ENCODE assay signal across 32 cellular contexts in genomic region chr2:231794383-231794782, GRCh38.
"Had no signal": no experiment of that assay in that cellular context is flagged by ENCODE, and none has a peak within 500 bp of the region (broad histone marks: within the 10 kb centered on the region; RNA-seq: fewer than 3 reads in every experiment).

No MANE protein-coding gene starts in this region.

- H3K27me3 ChIP-seq: MG63 had no signal

- ATAC-seq: activated naive CD8-positive, alpha-beta T cell treated with anti-CD3 and anti-CD28 coated beads, Interleukin-2, amount 50 U/mL, for 24 hours; activated T-cell treated with anti-CD3 and anti-CD28 coated beads, Interleukin-2, amount 50 U/mL, for 4 hours; PC-3 had no signal

- H3K4me3 ChIP-seq: MG63 had no signal

- DNase-seq: activated B cell treated with CpG ODN at 0.5 μM for 24 hours; activated CD4-positive, alpha-beta memory T cell treated with anti-CD3 and anti-CD28 coated beads for 36 hours; activated CD4-positive, alpha-beta T cell treated with anti-CD3 and anti-CD28 coated beads for 4 hours; activated CD4-positive, alpha-beta T cell treated with anti-CD3 and anti-CD28 coated beads, Interleukin-2, amount 50 U/mL, for 1 hour; activated CD4-positive, CD25-positive, alpha-beta regulatory T cell treated with anti-CD3 and anti-CD28 coated beads, Interleukin-2, amount 50 U/mL, for 72 hours; activated CD8-positive, alpha-beta memory T cell treated with anti-CD3 and anti-CD28 coated beads, Interleukin-2, amount 50 U/mL, for 4 hours; activated effector memory CD4-positive, alpha-beta T cell treated with Interleukin-2 at 50 U/mL for 16 hours; activated naive CD4-positive, alpha-beta T cell treated with anti-CD3 and anti-CD28 coated beads, Interleukin-2, amount 10 ng/mL, durations not matched to agents 7 days and 5 days; activated naive CD8-positive, alpha-beta T cell treated with anti-CD3 and anti-CD28 coated beads, Interleukin-2, amount 50 U/mL, for 24 hours; activated T-cell treated with anti-CD3 and anti-CD28 coated beads for 4 hours; activated T-cell treated with anti-CD3 and anti-CD28 coated beads, Interleukin-2, amount 50 U/mL, for 4 hours; central memory CD4-positive, alpha-beta T cell; Kasumi-1; KG1; MG63; MV-4-11; NCI-H1092; NCI-H1436 treated with DMSO at 0.1 percent for 48 hours; NCI-H1694 treated with DMSO at 0.1 percent for 48 hours; NCI-H2029; NCI-H345; NCI-H510A; NCI-H526; NCI-H748 treated with DMSO at 0.1 percent for 48 hours; NK-92 treated with Interleukin-12 subunit alpha and Interleukin-12 subunit beta, amount 100 ng/mL, for 24 hours; PC-3; Right ventricle myocardium superior; SW 1271; T-helper 1 cell; T-helper 2 cell; T-helper 9 cell had no signal

- FAIRE-seq: RCC 7860 had no signal

- H3K9me3 ChIP-seq: MG63 had no signal
